Comparison of ENCODE assay signal across 10 cellular contexts in the genomic region with DNA sequence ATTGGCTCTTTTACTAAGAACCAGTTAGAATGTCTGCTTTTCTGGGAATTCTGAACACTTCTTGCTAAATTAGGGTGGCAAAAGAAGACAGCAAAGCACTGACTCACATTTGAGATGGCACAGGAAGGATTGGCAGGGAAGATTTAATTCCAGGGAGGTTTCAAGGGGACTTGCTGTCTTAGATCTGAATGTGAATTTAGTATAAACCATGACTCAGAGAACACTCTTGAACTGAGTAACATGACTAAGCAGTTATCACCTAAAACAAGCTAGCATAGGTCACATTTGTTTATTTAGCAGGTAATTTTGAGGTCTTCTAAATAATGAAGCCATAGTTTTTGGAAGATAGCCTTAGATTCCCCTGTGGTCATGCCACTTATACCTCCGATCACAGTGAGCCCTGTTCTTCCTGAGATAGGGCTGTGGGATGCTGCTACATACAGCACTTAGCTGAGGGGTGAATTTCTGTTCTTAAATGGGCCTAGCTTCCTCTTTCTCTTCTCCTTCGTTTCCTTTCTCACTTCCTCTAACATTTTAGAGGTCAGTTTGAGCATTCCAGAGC.
DNase-seq lines count a peak whose midpoint lies in the region; ATAC-seq and TF ChIP-seq lines count a peak whose summit lies in the region.
"Had no signal": no experiment of that assay in that cellular context is flagged by ENCODE, and none has a peak within 500 bp of the region (broad histone marks: within the 10 kb centered on the region; RNA-seq: fewer than 3 reads in every experiment).

No MANE protein-coding gene starts in this region.

- no peaks in the 10 kb centered on the region for H3K27me3 ChIP-seq in uterus

- H3K4me1 ChIP-seq in uterus, result no peaks in the 10 kb centered on the region

- H3K4me1 Mint-ChIP-seq in natural killer cell, result no peaks in the 10 kb centered on the region
- H3K4me1 Mint-ChIP-seq: activated naive CD8-positive, alpha-beta T cell treated with anti-CD3 and anti-CD28 coated beads, Interleukin-2, amount 10 ng/mL, durations not matched to agents 7 days and 5 days had no signal

- no peak overlapping the region for H3K4me3 ChIP-seq in skeletal muscle cell (ENCODE audit: low read depth, low read length)
- H3K4me3 ChIP-seq in uterus, result no peak overlapping the region
- H3K4me3 ChIP-seq: skin epidermis had no signal

- H3K9me3 ChIP-seq in uterus, result no peaks in the 10 kb centered on the region

- H3K36me3 ChIP-seq in uterus, result no peaks in the 10 kb centered on the region

- H3K9me3 Mint-ChIP-seq in natural killer cell, result peaks cover 0 to 3% of the 10 kb centered on the region in 2 donors
- H3K9me3 Mint-ChIP-seq: activated naive CD8-positive, alpha-beta T cell treated with anti-CD3 and anti-CD28 coated beads, Interleukin-2, amount 10 ng/mL, durations not matched to agents 7 days and 5 days had no signal

- DNase-seq in NAMALWA (ENCODE audit: low spot score), result peak; percentile 5
- peak; percentile 46 to 59 for DNase-seq in erythroblast (lab: John Stamatoyannopoulos, UW)
- DNase-seq in skeletal muscle cell (ENCODE audit: low read depth), result peak; percentile 50
- no peak for DNase-seq in natural killer cell
- no peak for DNase-seq in uterus
- DNase-seq: activated naive CD8-positive, alpha-beta T cell treated with anti-CD3 and anti-CD28 coated beads, Interleukin-2, amount 10 ng/mL, durations not matched to agents 7 days and 5 days had no signal

- H3K27ac ChIP-seq in uterus, result no peak overlapping the region
- H3K27ac ChIP-seq: skin epidermis had no signal

- no peaks in the 10 kb centered on the region for H3K27me3 Mint-ChIP-seq in natural killer cell (ENCODE audit: low read depth in 2 of 2)

- TF ChIP-seq POLR2A in erythroblast (IDR thresholded peaks at IDR 0.05; ENCODE audit: low read length) (no peak), uterus (IDR thresholded peaks at IDR 0.05) (no peak)

- no peak overlapping the region for H3K4me3 Mint-ChIP-seq in natural killer cell
- H3K4me3 Mint-ChIP-seq: activated naive CD8-positive, alpha-beta T cell treated with anti-CD3 and anti-CD28 coated beads, Interleukin-2, amount 10 ng/mL, durations not matched to agents 7 days and 5 days had no signal

- intact Hi-C loops in natural killer cell (cut with micrococcal nuclease), result no loop called here
- intact Hi-C loops in uterus (cut with DNase I; ENCODE audit: low total_unique reads), result no loop called here

- TF ChIP-seq CTCF in natural killer cell (IDR thresholded peaks at IDR 0.05) (no peak), uterus (IDR thresholded peaks at IDR 0.05) (no peak)

- H3K27ac Mint-ChIP-seq in natural killer cell, result no peak overlapping the region
- H3K27ac Mint-ChIP-seq: activated naive CD8-positive, alpha-beta T cell treated with anti-CD3 and anti-CD28 coated beads, Interleukin-2, amount 10 ng/mL, durations not matched to agents 7 days and 5 days had no signal

- ATAC-seq in GM19324 (IDR thresholded peaks at IDR 0.05; ENCODE audit: low FRiP score, unreplicated experiment) (peak; percentile 41), natural killer cell (no peak), GM21447 (IDR thresholded peaks at IDR 0.05; ENCODE audit: unreplicated experiment) (no peak), GM21381 (IDR thresholded peaks at IDR 0.05; ENCODE audit: unreplicated experiment) (no peak)

- H3K36me3 Mint-ChIP-seq in natural killer cell, result no peaks in the 10 kb centered on the region
- H3K36me3 Mint-ChIP-seq: activated naive CD8-positive, alpha-beta T cell treated with anti-CD3 and anti-CD28 coated beads, Interleukin-2, amount 10 ng/mL, durations not matched to agents 7 days and 5 days had no signal

Comparison
In these comparisons a context has a peak if more than half of its experiments do, and no peak if none do; other contexts are left out.
1. DNase-seq: peak in NAMALWA (single experiment), erythroblast (2 of 2) and skeletal muscle cell (single experiment); none in natural killer cell (single experiment) and uterus (0 of 2).